ENCODE assay signal across 20 cellular contexts in genomic region chr11:77386178-77386577, GRCh38.
DNase-seq lines count a peak whose midpoint lies in the region; ATAC-seq and TF ChIP-seq lines count a peak whose summit lies in the region.
"Had no signal": no experiment of that assay in that cellular context is flagged by ENCODE, and none has a peak within 500 bp of the region (broad histone marks: within the 10 kb centered on the region; RNA-seq: fewer than 3 reads in every experiment).

No MANE protein-coding gene starts in this region.

- H3K4me3 ChIP-seq in gastroesophageal sphincter (no peak overlapping the region), neutrophil (ENCODE audit: low read depth in 1 of 2, low read length in 1 of 2) (no peak overlapping the region), aorta (ENCODE audit: low read length in 2 of 2) (no peak overlapping the region)
- H3K4me3 ChIP-seq: GM23248, MG63 had no signal

- TF ChIP-seq POLR2A in gastroesophageal sphincter (IDR thresholded peaks at IDR 0.05): no peak

- no peaks in the 10 kb centered on the region for H3K36me3 ChIP-seq in gastroesophageal sphincter
- H3K36me3 ChIP-seq in neutrophil: peaks cover 51% of the 10 kb centered on the region
- H3K36me3 ChIP-seq in aorta (ENCODE audit: control insufficient read depth in 1 of 2, insufficient read depth in 2 of 2, low read length in 1 of 2): peaks cover 0 to 2% of the 10 kb centered on the region in 2 donors

- no peak for DNase-seq in Right ventricle myocardium inferior (ENCODE audit: missing footprints)
- no peak for DNase-seq in cardiac septum (ENCODE audit: low spot score)
- no peak for DNase-seq in aorta
- DNase-seq: EL, GM23248, KG1, NCI-H1105, NCI-H187, NCI-H446, NCI-H774, SHP77 had no signal

- H3K4me1 ChIP-seq in gastroesophageal sphincter: peaks cover 5 to 40% (median 11%) of the 10 kb centered on the region in 3 donors
- no peaks in the 10 kb centered on the region for H3K4me1 ChIP-seq in neutrophil (ENCODE audit: control insufficient read depth in 1 of 2, insufficient read depth in 1 of 2, low read depth in 1 of 2, low read length in 1 of 2)
- peaks cover 0 to 3% of the 10 kb centered on the region in 2 donors for H3K4me1 ChIP-seq in aorta (ENCODE audit: control insufficient read depth in 1 of 2, insufficient read depth in 2 of 2, low read length in 2 of 2)

- H3K27ac ChIP-seq in gastroesophageal sphincter: peak overlapping the region; percentile 20 to 62 (median 55)
- peak overlapping the region; percentile 6 for H3K27ac ChIP-seq in neutrophil
- H3K27ac ChIP-seq in aorta (ENCODE audit: low read depth in 1 of 2, low read length in 2 of 2): no peak overlapping the region
- H3K27ac ChIP-seq: 22Rv1, C4-2B, GM23248 had no signal

- TF ChIP-seq CTCF in gastroesophageal sphincter (IDR thresholded peaks at IDR 0.05): no peak
- TF ChIP-seq CTCF in neutrophil (IDR thresholded peaks at IDR 0.05): no peak

- ATAC-seq in Right ventricle myocardium inferior (peak; percentile 60), gastroesophageal sphincter (peak; percentile 58), aorta (ENCODE audit: low FRiP score) (peak; percentile 68), GM21526 (IDR thresholded peaks at IDR 0.05; ENCODE audit: low FRiP score, unreplicated experiment) (no peak), GM19397 (IDR thresholded peaks at IDR 0.05; ENCODE audit: unreplicated experiment) (no peak), GM19351 (IDR thresholded peaks at IDR 0.05; ENCODE audit: unreplicated experiment) (no peak)
- ATAC-seq: Panc1 had no signal

- H3K27me3 ChIP-seq in gastroesophageal sphincter (no peaks in the 10 kb centered on the region), neutrophil (no peaks in the 10 kb centered on the region), aorta (ENCODE audit: control insufficient read depth in 1 of 2, insufficient read depth in 2 of 2, low read length in 1 of 2) (no peaks in the 10 kb centered on the region)
- H3K27me3 ChIP-seq: MG63 had no signal

- WGBS in gastroesophageal sphincter (ENCODE audit: low coverage in 1 of 2), 2 donors: 0 to 30% methylated on average over 1 of the region's 1 CpG
- 3 to 4% methylated on average over 1 of the region's 1 CpG for WGBS in aorta, 2 donors

- H3K9me3 ChIP-seq in gastroesophageal sphincter: no peaks in the 10 kb centered on the region
- no peaks in the 10 kb centered on the region for H3K9me3 ChIP-seq in neutrophil
- H3K9me3 ChIP-seq in aorta (ENCODE audit: control insufficient read depth, low read length): no peaks in the 10 kb centered on the region
- H3K9me3 ChIP-seq: MG63 had no signal

- intact Hi-C loops in Right ventricle myocardium inferior (cut with DNase I) (no loop called here), cardiac septum (cut with DNase I) (no loop called here), aorta (cut with DNase I) (no loop called here)

- TF ChIP-seq EP300 in gastroesophageal sphincter (IDR thresholded peaks at IDR 0.05): no peak

Comparison
In these comparisons a context has a peak if more than half of its experiments do, and no peak if none do; other contexts are left out.
1. ATAC-seq: peak in Right ventricle myocardium inferior (single experiment), gastroesophageal sphincter (single experiment) and aorta (single experiment); none in GM21526 (single experiment), GM19397 (single experiment) and GM19351 (single experiment).
2. H3K27ac ChIP-seq: peak in gastroesophageal sphincter (4 of 4) and neutrophil (single experiment); none in aorta (0 of 2).